Comparison of ENCODE assay signal across 30 cellular contexts in genomic region chr13:43357435-43358065, GRCh38.
DNase-seq lines count a peak whose midpoint lies in the region; ATAC-seq and TF ChIP-seq lines count a peak whose summit lies in the region.
"Had no signal": no experiment of that assay in that cellular context is flagged by ENCODE, and none has a peak within 500 bp of the region (broad histone marks: within the 10 kb centered on the region; RNA-seq: fewer than 3 reads in every experiment).

No MANE protein-coding gene starts in this region.

- TF ChIP-seq CTCF in nephron (IDR thresholded peaks at IDR 0.05; ENCODE audit: unreplicated experiment in 3 of 3) = no peak
- TF ChIP-seq CTCF in right lobe of liver (IDR thresholded peaks at IDR 0.05) = no peak

- H3K4me3 ChIP-seq in BLaER1 = peak overlapping the region; percentile 47
- H3K4me3 ChIP-seq in neuronal stem cell (ENCODE audit: low read length in 2 of 2) = no peak overlapping the region
- H3K4me3 ChIP-seq in right lobe of liver = no peak overlapping the region
- H3K4me3 ChIP-seq: A549, ascending aorta, dorsolateral prefrontal cortex, K562, lung, SK-N-MC, thyroid gland had no signal

- peaks cover 34% of the 10 kb centered on the region for H3K4me1 Mint-ChIP-seq in nephron
- H3K4me1 Mint-ChIP-seq in activated T-cell treated with anti-CD3 and anti-CD28 coated beads, Interleukin-2, amount 50 U/mL, for 4 hours (ENCODE audit: low read depth) = peaks cover 2% of the 10 kb centered on the region
- H3K4me1 Mint-ChIP-seq: CD8-positive, alpha-beta memory T cell; stimulated activated naive CD8-positive, alpha-beta T cell treated with anti-CD3 and anti-CD28 coated beads, Interleukin-15, amount 100 ng/mL, for 72 hours had no signal

- no peaks in the 10 kb centered on the region for H4K20me1 ChIP-seq in BLaER1

- no peaks in the 10 kb centered on the region for H3K36me3 Mint-ChIP-seq in nephron (ENCODE audit: low read depth)
- H3K36me3 Mint-ChIP-seq in activated T-cell treated with anti-CD3 and anti-CD28 coated beads, Interleukin-2, amount 50 U/mL, for 4 hours (ENCODE audit: insufficient read depth) = no peaks in the 10 kb centered on the region
- H3K36me3 Mint-ChIP-seq: activated naive CD8-positive, alpha-beta T cell treated with anti-CD3 and anti-CD28 coated beads, Interleukin-2, amount 10 ng/mL, durations not matched to agents 7 days and 5 days; CD8-positive, alpha-beta memory T cell had no signal

- no peaks in the 10 kb centered on the region for H3K79me1 ChIP-seq in neuronal stem cell (ENCODE audit: low read depth, low read length)

- H3K9me3 Mint-ChIP-seq in nephron = peaks cover 2% of the 10 kb centered on the region
- no peaks in the 10 kb centered on the region for H3K9me3 Mint-ChIP-seq in activated T-cell treated with anti-CD3 and anti-CD28 coated beads, Interleukin-2, amount 50 U/mL, for 4 hours
- H3K9me3 Mint-ChIP-seq: activated naive CD8-positive, alpha-beta T cell treated with anti-CD3 and anti-CD28 coated beads, Interleukin-2, amount 10 ng/mL, durations not matched to agents 7 days and 5 days; CD8-positive, alpha-beta memory T cell; neural crest cell; stimulated activated naive CD8-positive, alpha-beta T cell treated with anti-CD3 and anti-CD28 coated beads, Interleukin-15, amount 100 ng/mL, for 72 hours; T-helper 1 cell treated with Interleukin-12 subunit alpha and Interleukin-12 subunit beta and Interleukin-4 antibody, amounts not matched to agents 30 μg/mL and 1 μg/mL, for 36 hours had no signal

- H3K27me3 Mint-ChIP-seq in nephron (ENCODE audit: low read depth) = peaks cover 3% of the 10 kb centered on the region
- H3K27me3 Mint-ChIP-seq in activated T-cell treated with anti-CD3 and anti-CD28 coated beads, Interleukin-2, amount 50 U/mL, for 4 hours (ENCODE audit: low read depth) = no peaks in the 10 kb centered on the region
- H3K27me3 Mint-ChIP-seq: activated naive CD8-positive, alpha-beta T cell treated with anti-CD3 and anti-CD28 coated beads, Interleukin-2, amount 10 ng/mL, durations not matched to agents 7 days and 5 days; CD8-positive, alpha-beta memory T cell; stimulated activated naive CD8-positive, alpha-beta T cell treated with anti-CD3 and anti-CD28 coated beads, Interleukin-15, amount 100 ng/mL, for 72 hours had no signal

- intact Hi-C loops in Right ventricle myocardium superior (cut with DNase I) (no loop called here), right lobe of liver (cut with DNase I) (no loop called here)

- no peak overlapping the region for H3K14ac ChIP-seq in neuronal stem cell (ENCODE audit: low read length)

- H3K4me3 Mint-ChIP-seq in nephron = no peak overlapping the region
- H3K4me3 Mint-ChIP-seq in activated T-cell treated with anti-CD3 and anti-CD28 coated beads, Interleukin-2, amount 50 U/mL, for 4 hours = no peak overlapping the region
- H3K4me3 Mint-ChIP-seq: activated naive CD8-positive, alpha-beta T cell treated with anti-CD3 and anti-CD28 coated beads, Interleukin-2, amount 10 ng/mL, durations not matched to agents 7 days and 5 days; CD8-positive, alpha-beta memory T cell; neural crest cell; stimulated activated naive CD8-positive, alpha-beta T cell treated with anti-CD3 and anti-CD28 coated beads, Interleukin-15, amount 100 ng/mL, for 72 hours; T-helper 1 cell treated with Interleukin-12 subunit alpha and Interleukin-12 subunit beta and Interleukin-4 antibody, amounts not matched to agents 30 μg/mL and 1 μg/mL, for 36 hours had no signal

- H3K18ac ChIP-seq in neuronal stem cell (ENCODE audit: low read length) = no peak overlapping the region

- TF ChIP-seq POLR2A in right lobe of liver (IDR thresholded peaks at IDR 0.05) = no peak

- WGBS in neuronal stem cell (ENCODE audit: extremely low coverage in 2 of 2, insufficient read length in 2 of 2, insufficient replicate concordance in 1 of 2), 2 donors = no CpG with 5 or more reads among the region's 4 CpGs
- 56% methylated on average over 3 of the region's 4 CpGs for WGBS in right lobe of liver (ENCODE audit: insufficient coverage, low coverage, low lambda C conversion rate, missing lambda C conversion rate)

- no peaks in the 10 kb centered on the region for H3K27me3 ChIP-seq in BLaER1
- H3K27me3 ChIP-seq in neuronal stem cell (ENCODE audit: control insufficient read depth in 3 of 3, insufficient read depth in 3 of 3, low read depth in 1 of 3, low read length in 3 of 3) = no peaks in the 10 kb centered on the region
- H3K27me3 ChIP-seq in right lobe of liver = no peaks in the 10 kb centered on the region
- H3K27me3 ChIP-seq: ascending aorta, dorsolateral prefrontal cortex, thyroid gland had no signal

- H3K27ac Mint-ChIP-seq in nephron = peak overlapping the region; percentile 49 to 85 (median 65)
- H3K27ac Mint-ChIP-seq: activated naive CD8-positive, alpha-beta T cell treated with anti-CD3 and anti-CD28 coated beads, Interleukin-2, amount 10 ng/mL, durations not matched to agents 7 days and 5 days; stimulated activated naive CD8-positive, alpha-beta T cell treated with anti-CD3 and anti-CD28 coated beads, Interleukin-15, amount 100 ng/mL, for 72 hours; T-helper 1 cell treated with Interleukin-12 subunit alpha and Interleukin-12 subunit beta and Interleukin-4 antibody, amounts not matched to agents 30 μg/mL and 1 μg/mL, for 36 hours had no signal

- DNase-seq in Kasumi-1 (lab: John Stamatoyannopoulos, UW) = peak; percentile 52 to 53
- DNase-seq in Right ventricle myocardium superior = peak; percentile 44
- DNase-seq in neuronal stem cell (ENCODE audit: low spot score) = no peak
- DNase-seq in right lobe of liver = no peak
- no peak for DNase-seq in activated gamma-delta T cell treated with Interleukin-2 at 50 U/mL for 16 hours
- DNase-seq in activated T-cell treated with anti-CD3 and anti-CD28 coated beads, Interleukin-2, amount 50 U/mL, for 4 hours = no peak
- DNase-seq: activated CD4-positive, alpha-beta T cell treated with anti-CD3 and anti-CD28 coated beads for 1 hour; activated CD8-positive, alpha-beta memory T cell treated with anti-CD3 and anti-CD28 coated beads for 24 hours; activated effector memory CD4-positive, alpha-beta T cell treated with anti-CD3 and anti-CD28 coated beads, Interleukin-2, amount 50 U/mL, for 16 hours; activated naive CD8-positive, alpha-beta T cell treated with anti-CD3 and anti-CD28 coated beads, Interleukin-2, amount 10 ng/mL, durations not matched to agents 7 days and 5 days; CD8-positive, alpha-beta memory T cell; DMS153; dorsolateral prefrontal cortex; H7; islet precursor cell; NCI-H1436 treated with DMSO at 0.1 percent for 48 hours; NCI-H345; NCI-H774; stimulated activated naive CD8-positive, alpha-beta T cell treated with anti-CD3 and anti-CD28 coated beads, Interleukin-15, amount 100 ng/mL, for 72 hours; thyroid gland had no signal

- H2BK5ac ChIP-seq in neuronal stem cell (ENCODE audit: low read length) = no peak overlapping the region

- ATAC-seq in Right ventricle myocardium superior (ENCODE audit: poor library complexity) (peak; percentile 49), right lobe of liver (no peak)
- no peak for ATAC-seq in activated T-cell treated with anti-CD3 and anti-CD28 coated beads, Interleukin-2, amount 50 U/mL, for 4 hours
- ATAC-seq: A549; K562; stimulated activated naive CD8-positive, alpha-beta T cell treated with anti-CD3 and anti-CD28 coated beads, Interleukin-15, amount 100 ng/mL, for 72 hours had no signal

- H2AK5ac ChIP-seq in neuronal stem cell (ENCODE audit: low read depth, low read length) = no peak overlapping the region

- no peak overlapping the region for H4K8ac ChIP-seq in neuronal stem cell (ENCODE audit: low read depth, low read length)

- no peak overlapping the region for H2BK120ac ChIP-seq in neuronal stem cell (ENCODE audit: low read depth, low read length)

- no peak overlapping the region for H2BK15ac ChIP-seq in neuronal stem cell (ENCODE audit: low read length)

- H3K9me3 ChIP-seq in BLaER1 (no peaks in the 10 kb centered on the region), neuronal stem cell (replicated peaks in 1 of 2; ENCODE audit: control insufficient read depth in 2 of 2, insufficient read depth in 1 of 2, low read depth in 1 of 2, low read length in 2 of 2) (no peaks in the 10 kb centered on the region), right lobe of liver (no peaks in the 10 kb centered on the region)
- H3K9me3 ChIP-seq: A549, ascending aorta, thyroid gland had no signal

- H3K9ac ChIP-seq in BLaER1 (peak overlapping the region; percentile 62), neuronal stem cell (ENCODE audit: low read depth, low read length, poor library complexity) (no peak overlapping the region)

- no peak overlapping the region for H2AFZ ChIP-seq in neuronal stem cell (ENCODE audit: low read length)

- no peak overlapping the region for H3K23ac ChIP-seq in neuronal stem cell (ENCODE audit: low read depth, low read length, poor library complexity)

- no peak overlapping the region for H3K4ac ChIP-seq in neuronal stem cell (ENCODE audit: low read length)

- H3K4me2 ChIP-seq in BLaER1 (peak overlapping the region; percentile 90), neuronal stem cell (ENCODE audit: insufficient read depth, low read length, poor library complexity, severe bottlenecking) (no peak overlapping the region)
- H3K4me2 ChIP-seq: A549 had no signal

- H3K36me3 ChIP-seq in BLaER1 = no peaks in the 10 kb centered on the region
- H3K36me3 ChIP-seq in neuronal stem cell (replicated peaks in 1 of 2; ENCODE audit: control insufficient read depth in 2 of 2, insufficient read depth in 2 of 2, low read length in 2 of 2) = no peaks in the 10 kb centered on the region
- no peaks in the 10 kb centered on the region for H3K36me3 ChIP-seq in right lobe of liver
- H3K36me3 ChIP-seq: ascending aorta, thyroid gland had no signal

- H3K4me1 ChIP-seq in BLaER1 = peaks cover 40% of the 10 kb centered on the region
- H3K4me1 ChIP-seq in neuronal stem cell (ENCODE audit: control insufficient read depth in 2 of 2, insufficient read depth in 1 of 2, low read depth in 1 of 2, low read length in 2 of 2) = peaks cover 2 to 16% of the 10 kb centered on the region in 2 donors
- no peaks in the 10 kb centered on the region for H3K4me1 ChIP-seq in right lobe of liver
- H3K4me1 ChIP-seq: A549, thyroid gland had no signal

- peak overlapping the region; percentile 80 for H3K27ac ChIP-seq in BLaER1
- H3K27ac ChIP-seq in neuronal stem cell (replicated peaks; ENCODE audit: low read length) = no peak overlapping the region
- H3K27ac ChIP-seq in right lobe of liver = no peak overlapping the region
- H3K27ac ChIP-seq: A549, RWPE1, SK-N-MC, thyroid gland had no signal

- no peak overlapping the region for H2BK12ac ChIP-seq in neuronal stem cell (ENCODE audit: low read length)

- H4K91ac ChIP-seq in neuronal stem cell (ENCODE audit: low read depth, low read length, poor library complexity) = no peak overlapping the region

Comparison
In these comparisons a context has a peak if more than half of its experiments do, and no peak if none do; other contexts are left out.
1. DNase-seq: peak in Kasumi-1 (2 of 2) and Right ventricle myocardium superior (single experiment); none in neuronal stem cell (single experiment), right lobe of liver (0 of 3), activated gamma-delta T cell treated with Interleukin-2 at 50 U/mL for 16 hours (single experiment) and activated T-cell treated with anti-CD3 and anti-CD28 coated beads, Interleukin-2, amount 50 U/mL, for 4 hours (single experiment).